Comparison of ENCODE assay signal across 1 cellular context in genomic region chr17:49438885-49439284, GRCh38.
TF ChIP-seq lines count a peak whose summit lies in the region.

No MANE protein-coding gene starts in this region.

TF ChIP-seq in GM23338, 12 proteins besides CTCF, POLR2A, EP300 and RAD21 (continued from another document):
- TF ChIP-seq ZNF462 (CRISPR knock-in tag; IDR thresholded peaks at IDR 0.05) (no peak), ZNF331 (CRISPR knock-in tag; IDR thresholded peaks at IDR 0.05; ENCODE audit: low read depth) (no peak)
- TF ChIP-seq, protein P1, sequence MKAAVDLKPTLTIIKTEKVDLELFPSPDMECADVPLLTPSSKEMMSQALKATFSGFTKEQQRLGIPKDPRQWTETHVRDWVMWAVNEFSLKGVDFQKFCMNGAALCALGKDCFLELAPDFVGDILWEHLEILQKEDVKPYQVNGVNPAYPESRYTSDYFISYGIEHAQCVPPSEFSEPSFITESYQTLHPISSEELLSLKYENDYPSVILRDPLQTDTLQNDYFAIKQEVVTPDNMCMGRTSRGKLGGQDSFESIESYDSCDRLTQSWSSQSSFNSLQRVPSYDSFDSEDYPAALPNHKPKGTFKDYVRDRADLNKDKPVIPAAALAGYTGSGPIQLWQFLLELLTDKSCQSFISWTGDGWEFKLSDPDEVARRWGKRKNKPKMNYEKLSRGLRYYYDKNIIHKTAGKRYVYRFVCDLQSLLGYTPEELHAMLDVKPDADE (IDR thresholded peaks at IDR 0.05) = no peak
TF ChIP-seq in GM23338: peak in this region for 0.
